In genomic region chr14:89268514-89268913, GRCh38 we compare ENCODE assay signal across 12 cellular contexts.
"Had no signal": no experiment of that assay in that cellular context is flagged by ENCODE, and none has a peak within 500 bp of the region (broad histone marks: within the 10 kb centered on the region; RNA-seq: fewer than 3 reads in every experiment).

No MANE protein-coding gene starts in this region.

- H3K27me3 ChIP-seq: tibial nerve had no signal

- H3K27ac ChIP-seq: tibial nerve had no signal

- H3K4me2 ChIP-seq: SK-N-SH had no signal

- H3K9me3 ChIP-seq: SK-N-SH, tibial nerve had no signal

- H3K36me3 ChIP-seq: tibial nerve had no signal

- H3K9ac ChIP-seq: SK-N-SH had no signal

- H3K4me3 ChIP-seq: tibial nerve had no signal

- ATAC-seq: activated naive CD4-positive, alpha-beta T cell treated with anti-CD3 and anti-CD28 coated beads, Interleukin-2, amount 50 U/mL, for 72 hours; esophagus mucosa; left colon had no signal

- DNase-seq: activated B cell treated with CpG ODN at 0.5 μM for 24 hours; activated CD4-positive, alpha-beta T cell treated with anti-CD3 and anti-CD28 coated beads, Interleukin-2, amount 10 ng/mL, durations not matched to agents 24 days and 14 days; activated effector memory CD4-positive, alpha-beta T cell treated with Interleukin-2 at 50 U/mL for 16 hours; activated T-cell treated with anti-CD3 and anti-CD28 coated beads, Interleukin-2, amount 50 U/mL, for 24 hours; anterior cingulate cortex; immature natural killer cell; left colon; SK-N-SH; stimulated activated CD4-positive, alpha-beta T cell treated with anti-CD3 and anti-CD28 coated beads, Interleukin-4, amount 100 ng/mL, for 24 hours had no signal
